Comparison of ENCODE assay signal across 35 cellular contexts in the genomic region with DNA sequence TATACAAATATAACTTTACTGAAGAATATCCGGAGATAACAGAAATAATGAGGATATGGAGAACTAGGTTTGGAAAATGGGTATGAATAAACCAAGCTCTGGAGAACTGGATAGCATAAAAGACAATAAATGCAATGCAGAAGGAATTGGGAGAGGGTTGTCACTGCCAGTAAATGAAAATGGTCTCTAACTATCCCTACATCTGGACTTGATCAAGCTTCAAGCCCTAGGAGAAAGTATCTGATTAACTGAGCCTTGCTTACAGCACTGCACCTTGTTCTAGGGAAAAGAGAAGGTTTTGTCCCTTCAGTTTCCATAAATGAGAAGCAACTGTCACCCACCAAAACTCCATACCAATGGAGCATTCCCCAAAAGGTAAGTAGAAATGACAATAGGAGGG.
"Had no signal": no experiment of that assay in that cellular context is flagged by ENCODE, and none has a peak within 500 bp of the region (broad histone marks: within the 10 kb centered on the region; RNA-seq: fewer than 3 reads in every experiment).

No MANE protein-coding gene starts in this region.

- H3K27ac ChIP-seq: ascending aorta, cardiac muscle cell, Peyer's patch, RWPE1, WERI-Rb-1 had no signal

- DNase-seq: activated CD4-positive, alpha-beta memory T cell treated with anti-CD3 and anti-CD28 coated beads, Interleukin-2, amount 10 ng/mL, durations not matched to agents 7 days and 5 days; activated CD4-positive, alpha-beta T cell treated with anti-CD3 and anti-CD28 coated beads for 1 hour; activated CD4-positive, alpha-beta T cell treated with anti-CD3 and anti-CD28 coated beads for 48 hours; activated CD4-positive, CD25-positive, alpha-beta regulatory T cell; activated CD8-positive, alpha-beta memory T cell treated with anti-CD3 and anti-CD28 coated beads for 24 hours; activated CD8-positive, alpha-beta memory T cell treated with anti-CD3 and anti-CD28 coated beads, Interleukin-2, amount 10 ng/mL, durations not matched to agents 7 days and 5 days; activated CD8-positive, alpha-beta memory T cell treated with anti-CD3 and anti-CD28 coated beads, Interleukin-2, amount 50 U/mL, for 48 hours; activated effector memory CD4-positive, alpha-beta T cell treated with anti-CD3 and anti-CD28 coated beads, Interleukin-2, amount 50 U/mL, for 16 hours; activated naive CD4-positive, alpha-beta T cell; activated naive CD4-positive, alpha-beta T cell treated with anti-CD3 and anti-CD28 coated beads, Interleukin-2, amount 50 U/mL, for 16 hours; activated naive CD8-positive, alpha-beta T cell treated with anti-CD3 and anti-CD28 coated beads for 36 hours; activated T-cell treated with anti-CD3 and anti-CD28 coated beads, Interleukin-2, amount 50 U/mL, for 72 hours; amygdala; NCI-H1092 treated with DMSO at 0.1 percent for 48 hours; NCI-H1417; NCI-H146; NCI-H187; NCI-H2029 treated with DMSO at 0.1 percent for 48 hours; NCI-H2107; NCI-H2171; NCI-H510A; NCI-H526; NCI-H748 treated with DMSO at 0.1 percent for 48 hours; NK-92 treated with Interleukin-12 subunit alpha and Interleukin-12 subunit beta, amount 100 ng/mL, for 24 hours; PC-3; Peyer's patch; SIG-M5; T1000; WERI-Rb-1 had no signal

- H3K4me1 Mint-ChIP-seq: activated CD4-positive, alpha-beta memory T cell treated with anti-CD3 and anti-CD28 coated beads, Interleukin-2, amount 10 ng/mL, durations not matched to agents 7 days and 5 days; activated CD8-positive, alpha-beta memory T cell treated with anti-CD3 and anti-CD28 coated beads, Interleukin-2, amount 10 ng/mL, durations not matched to agents 7 days and 5 days; activated naive CD8-positive, alpha-beta T cell treated with anti-CD3 and anti-CD28 coated beads for 36 hours; activated T-helper 17 cell treated with anti-CD3 and anti-CD28 coated beads, Interleukin-2, amount 50 U/mL, for 72 hours had no signal

- H3K9me3 Mint-ChIP-seq: activated CD4-positive, alpha-beta memory T cell treated with anti-CD3 and anti-CD28 coated beads, Interleukin-2, amount 10 ng/mL, durations not matched to agents 7 days and 5 days; activated naive CD8-positive, alpha-beta T cell treated with anti-CD3 and anti-CD28 coated beads for 36 hours; activated T-cell treated with anti-CD3 and anti-CD28 coated beads, Interleukin-2, amount 50 U/mL, for 72 hours; activated T-helper 17 cell treated with anti-CD3 and anti-CD28 coated beads, Interleukin-2, amount 50 U/mL, for 72 hours had no signal

- H3K4me3 Mint-ChIP-seq: activated CD4-positive, alpha-beta memory T cell treated with anti-CD3 and anti-CD28 coated beads, Interleukin-2, amount 10 ng/mL, durations not matched to agents 7 days and 5 days; activated CD8-positive, alpha-beta memory T cell treated with anti-CD3 and anti-CD28 coated beads, Interleukin-2, amount 10 ng/mL, durations not matched to agents 7 days and 5 days; activated naive CD8-positive, alpha-beta T cell treated with anti-CD3 and anti-CD28 coated beads for 36 hours; activated T-cell treated with anti-CD3 and anti-CD28 coated beads, Interleukin-2, amount 50 U/mL, for 72 hours; activated T-helper 17 cell treated with anti-CD3 and anti-CD28 coated beads, Interleukin-2, amount 50 U/mL, for 72 hours had no signal

- H3K27me3 ChIP-seq: ascending aorta, cardiac muscle cell, Peyer's patch had no signal

- H3K9me3 ChIP-seq: ascending aorta, Peyer's patch had no signal

- H3K4me1 ChIP-seq: Peyer's patch had no signal

- H3K4me3 ChIP-seq: ascending aorta, cardiac muscle cell, K562, Peyer's patch had no signal

- ATAC-seq: activated CD8-positive, alpha-beta memory T cell treated with anti-CD3 and anti-CD28 coated beads, Interleukin-2, amount 10 ng/mL, durations not matched to agents 7 days and 5 days; activated T-cell treated with anti-CD3 and anti-CD28 coated beads, Interleukin-2, amount 50 U/mL, for 72 hours; activated T-helper 17 cell treated with anti-CD3 and anti-CD28 coated beads, Interleukin-2, amount 50 U/mL, for 72 hours; K562; PC-3; Right ventricle myocardium inferior had no signal

- H3K36me3 Mint-ChIP-seq: activated CD8-positive, alpha-beta memory T cell treated with anti-CD3 and anti-CD28 coated beads, Interleukin-2, amount 10 ng/mL, durations not matched to agents 7 days and 5 days; activated naive CD8-positive, alpha-beta T cell treated with anti-CD3 and anti-CD28 coated beads for 36 hours had no signal

- H3K27ac Mint-ChIP-seq: activated CD4-positive, alpha-beta memory T cell treated with anti-CD3 and anti-CD28 coated beads, Interleukin-2, amount 10 ng/mL, durations not matched to agents 7 days and 5 days; activated CD8-positive, alpha-beta memory T cell treated with anti-CD3 and anti-CD28 coated beads, Interleukin-2, amount 10 ng/mL, durations not matched to agents 7 days and 5 days; activated naive CD8-positive, alpha-beta T cell treated with anti-CD3 and anti-CD28 coated beads for 36 hours; activated T-cell treated with anti-CD3 and anti-CD28 coated beads, Interleukin-2, amount 50 U/mL, for 72 hours; activated T-helper 17 cell treated with anti-CD3 and anti-CD28 coated beads, Interleukin-2, amount 50 U/mL, for 72 hours had no signal

- H3K36me3 ChIP-seq: ascending aorta, cardiac muscle cell, Peyer's patch, WERI-Rb-1 had no signal
